In the genomic region with DNA sequence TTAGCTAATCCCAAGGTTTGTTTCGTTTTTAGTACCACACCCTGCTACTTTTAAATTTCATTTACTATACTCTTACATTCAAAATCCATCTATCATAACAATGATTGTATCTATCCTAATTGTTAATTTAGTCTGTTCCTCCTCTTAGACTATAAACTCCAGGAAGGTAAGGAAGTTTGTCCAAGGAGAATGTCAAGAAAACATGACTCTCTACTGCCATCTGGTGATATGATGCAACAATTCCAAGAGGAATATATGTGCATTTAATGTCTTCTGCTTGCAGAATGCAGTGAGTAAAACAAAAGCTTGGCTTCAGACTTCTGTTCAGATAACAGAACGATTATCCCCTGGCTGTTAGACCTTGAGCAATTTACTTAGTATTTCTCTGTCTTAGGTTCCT, we compare ENCODE assay signal across 1 cellular context.
TF ChIP-seq lines count a peak whose summit lies in the region.

No MANE protein-coding gene starts in this region.

TF ChIP-seq in HepG2, 621 proteins besides CTCF, POLR2A, EP300 and RAD21 (continued from another document):
- TF ChIP-seq, protein P1, sequence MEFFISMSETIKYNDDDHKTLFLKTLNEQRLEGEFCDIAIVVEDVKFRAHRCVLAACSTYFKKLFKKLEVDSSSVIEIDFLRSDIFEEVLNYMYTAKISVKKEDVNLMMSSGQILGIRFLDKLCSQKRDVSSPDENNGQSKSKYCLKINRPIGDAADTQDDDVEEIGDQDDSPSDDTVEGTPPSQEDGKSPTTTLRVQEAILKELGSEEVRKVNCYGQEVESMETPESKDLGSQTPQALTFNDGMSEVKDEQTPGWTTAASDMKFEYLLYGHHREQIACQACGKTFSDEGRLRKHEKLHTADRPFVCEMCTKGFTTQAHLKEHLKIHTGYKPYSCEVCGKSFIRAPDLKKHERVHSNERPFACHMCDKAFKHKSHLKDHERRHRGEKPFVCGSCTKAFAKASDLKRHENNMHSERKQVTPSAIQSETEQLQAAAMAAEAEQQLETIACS (CRISPR knock-in tag; IDR thresholded peaks at IDR 0.05) = no peak
- no peak for TF ChIP-seq SATB2 (CRISPR knock-in tag; IDR thresholded peaks at IDR 0.05)
- peak; percentile 75 for TF ChIP-seq STAG1 (CRISPR knock-in tag; IDR thresholded peaks at IDR 0.05)
- TF ChIP-seq PAX8 (CRISPR knock-in tag; IDR thresholded peaks at IDR 0.05; ENCODE audit: borderline replicate concordance) = no peak
- TF ChIP-seq RARG (CRISPR knock-in tag; IDR thresholded peaks at IDR 0.05; ENCODE audit: low read depth) = no peak
- TF ChIP-seq, protein P2, sequence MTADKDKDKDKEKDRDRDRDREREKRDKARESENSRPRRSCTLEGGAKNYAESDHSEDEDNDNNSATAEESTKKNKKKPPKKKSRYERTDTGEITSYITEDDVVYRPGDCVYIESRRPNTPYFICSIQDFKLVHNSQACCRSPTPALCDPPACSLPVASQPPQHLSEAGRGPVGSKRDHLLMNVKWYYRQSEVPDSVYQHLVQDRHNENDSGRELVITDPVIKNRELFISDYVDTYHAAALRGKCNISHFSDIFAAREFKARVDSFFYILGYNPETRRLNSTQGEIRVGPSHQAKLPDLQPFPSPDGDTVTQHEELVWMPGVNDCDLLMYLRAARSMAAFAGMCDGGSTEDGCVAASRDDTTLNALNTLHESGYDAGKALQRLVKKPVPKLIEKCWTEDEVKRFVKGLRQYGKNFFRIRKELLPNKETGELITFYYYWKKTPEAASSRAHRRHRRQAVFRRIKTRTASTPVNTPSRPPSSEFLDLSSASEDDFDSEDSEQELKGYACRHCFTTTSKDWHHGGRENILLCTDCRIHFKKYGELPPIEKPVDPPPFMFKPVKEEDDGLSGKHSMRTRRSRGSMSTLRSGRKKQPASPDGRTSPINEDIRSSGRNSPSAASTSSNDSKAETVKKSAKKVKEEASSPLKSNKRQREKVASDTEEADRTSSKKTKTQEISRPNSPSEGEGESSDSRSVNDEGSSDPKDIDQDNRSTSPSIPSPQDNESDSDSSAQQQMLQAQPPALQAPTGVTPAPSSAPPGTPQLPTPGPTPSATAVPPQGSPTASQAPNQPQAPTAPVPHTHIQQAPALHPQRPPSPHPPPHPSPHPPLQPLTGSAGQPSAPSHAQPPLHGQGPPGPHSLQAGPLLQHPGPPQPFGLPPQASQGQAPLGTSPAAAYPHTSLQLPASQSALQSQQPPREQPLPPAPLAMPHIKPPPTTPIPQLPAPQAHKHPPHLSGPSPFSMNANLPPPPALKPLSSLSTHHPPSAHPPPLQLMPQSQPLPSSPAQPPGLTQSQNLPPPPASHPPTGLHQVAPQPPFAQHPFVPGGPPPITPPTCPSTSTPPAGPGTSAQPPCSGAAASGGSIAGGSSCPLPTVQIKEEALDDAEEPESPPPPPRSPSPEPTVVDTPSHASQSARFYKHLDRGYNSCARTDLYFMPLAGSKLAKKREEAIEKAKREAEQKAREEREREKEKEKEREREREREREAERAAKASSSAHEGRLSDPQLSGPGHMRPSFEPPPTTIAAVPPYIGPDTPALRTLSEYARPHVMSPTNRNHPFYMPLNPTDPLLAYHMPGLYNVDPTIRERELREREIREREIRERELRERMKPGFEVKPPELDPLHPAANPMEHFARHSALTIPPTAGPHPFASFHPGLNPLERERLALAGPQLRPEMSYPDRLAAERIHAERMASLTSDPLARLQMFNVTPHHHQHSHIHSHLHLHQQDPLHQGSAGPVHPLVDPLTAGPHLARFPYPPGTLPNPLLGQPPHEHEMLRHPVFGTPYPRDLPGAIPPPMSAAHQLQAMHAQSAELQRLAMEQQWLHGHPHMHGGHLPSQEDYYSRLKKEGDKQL (CRISPR knock-in tag; IDR thresholded peaks at IDR 0.05; ENCODE audit: low read depth) = no peak
- TF ChIP-seq XRCC5 (optimal IDR thresholded peaks at IDR 0.05; ENCODE audit: low read length) = no peak
- no peak for TF ChIP-seq NRL (CRISPR knock-in tag; IDR thresholded peaks at IDR 0.05; ENCODE audit: borderline replicate concordance)
- TF ChIP-seq ADNP (CRISPR knock-in tag; IDR thresholded peaks at IDR 0.05) = no peak
- TF ChIP-seq, protein P3, sequence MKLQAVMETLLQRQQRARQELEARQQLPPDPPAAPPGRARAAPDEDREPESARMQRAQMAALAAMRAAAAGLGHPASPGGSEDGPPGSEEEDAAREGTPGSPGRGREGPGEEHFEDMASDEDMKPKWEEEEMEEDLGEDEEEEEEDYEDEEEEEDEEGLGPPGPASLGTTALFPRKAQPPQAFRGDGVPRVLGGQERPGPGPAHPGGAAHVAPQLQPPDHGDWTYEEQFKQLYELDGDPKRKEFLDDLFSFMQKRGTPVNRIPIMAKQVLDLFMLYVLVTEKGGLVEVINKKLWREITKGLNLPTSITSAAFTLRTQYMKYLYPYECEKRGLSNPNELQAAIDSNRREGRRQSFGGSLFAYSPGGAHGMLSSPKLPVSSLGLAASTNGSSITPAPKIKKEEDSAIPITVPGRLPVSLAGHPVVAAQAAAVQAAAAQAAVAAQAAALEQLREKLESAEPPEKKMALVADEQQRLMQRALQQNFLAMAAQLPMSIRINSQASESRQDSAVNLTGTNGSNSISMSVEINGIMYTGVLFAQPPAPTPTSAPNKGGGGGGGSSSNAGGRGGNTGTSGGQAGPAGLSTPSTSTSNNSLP (IDR thresholded peaks at IDR 0.05; ENCODE audit: low read depth, low read length) = peak; percentile 33; the same call in 1 of the 2 replicates
- TF ChIP-seq CEBPG (CRISPR knock-in tag; IDR thresholded peaks at IDR 0.05) = peak; percentile 91
- no peak for TF ChIP-seq ZNF121 (CRISPR knock-in tag; IDR thresholded peaks at IDR 0.05)
- TF ChIP-seq HDAC1 (CRISPR knock-in tag; IDR thresholded peaks at IDR 0.05) = no peak
- TF ChIP-seq, protein P4, sequence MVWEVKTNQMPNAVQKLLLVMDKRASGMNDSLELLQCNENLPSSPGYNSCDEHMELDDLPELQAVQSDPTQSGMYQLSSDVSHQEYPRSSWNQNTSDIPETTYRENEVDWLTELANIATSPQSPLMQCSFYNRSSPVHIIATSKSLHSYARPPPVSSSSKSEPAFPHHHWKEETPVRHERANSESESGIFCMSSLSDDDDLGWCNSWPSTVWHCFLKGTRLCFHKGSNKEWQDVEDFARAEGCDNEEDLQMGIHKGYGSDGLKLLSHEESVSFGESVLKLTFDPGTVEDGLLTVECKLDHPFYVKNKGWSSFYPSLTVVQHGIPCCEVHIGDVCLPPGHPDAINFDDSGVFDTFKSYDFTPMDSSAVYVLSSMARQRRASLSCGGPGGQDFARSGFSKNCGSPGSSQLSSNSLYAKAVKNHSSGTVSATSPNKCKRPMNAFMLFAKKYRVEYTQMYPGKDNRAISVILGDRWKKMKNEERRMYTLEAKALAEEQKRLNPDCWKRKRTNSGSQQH (CRISPR knock-in tag; IDR thresholded peaks at IDR 0.05; ENCODE audit: low read depth) = no peak
- no peak for TF ChIP-seq RCOR2 (CRISPR knock-in tag; IDR thresholded peaks at IDR 0.05)
- TF ChIP-seq, protein P5, sequence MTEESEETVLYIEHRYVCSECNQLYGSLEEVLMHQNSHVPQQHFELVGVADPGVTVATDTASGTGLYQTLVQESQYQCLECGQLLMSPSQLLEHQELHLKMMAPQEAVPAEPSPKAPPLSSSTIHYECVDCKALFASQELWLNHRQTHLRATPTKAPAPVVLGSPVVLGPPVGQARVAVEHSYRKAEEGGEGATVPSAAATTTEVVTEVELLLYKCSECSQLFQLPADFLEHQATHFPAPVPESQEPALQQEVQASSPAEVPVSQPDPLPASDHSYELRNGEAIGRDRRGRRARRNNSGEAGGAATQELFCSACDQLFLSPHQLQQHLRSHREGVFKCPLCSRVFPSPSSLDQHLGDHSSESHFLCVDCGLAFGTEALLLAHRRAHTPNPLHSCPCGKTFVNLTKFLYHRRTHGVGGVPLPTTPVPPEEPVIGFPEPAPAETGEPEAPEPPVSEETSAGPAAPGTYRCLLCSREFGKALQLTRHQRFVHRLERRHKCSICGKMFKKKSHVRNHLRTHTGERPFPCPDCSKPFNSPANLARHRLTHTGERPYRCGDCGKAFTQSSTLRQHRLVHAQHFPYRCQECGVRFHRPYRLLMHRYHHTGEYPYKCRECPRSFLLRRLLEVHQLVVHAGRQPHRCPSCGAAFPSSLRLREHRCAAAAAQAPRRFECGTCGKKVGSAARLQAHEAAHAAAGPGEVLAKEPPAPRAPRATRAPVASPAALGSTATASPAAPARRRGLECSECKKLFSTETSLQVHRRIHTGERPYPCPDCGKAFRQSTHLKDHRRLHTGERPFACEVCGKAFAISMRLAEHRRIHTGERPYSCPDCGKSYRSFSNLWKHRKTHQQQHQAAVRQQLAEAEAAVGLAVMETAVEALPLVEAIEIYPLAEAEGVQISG (CRISPR knock-in tag; IDR thresholded peaks at IDR 0.05) = no peak
- no peak for TF ChIP-seq ZNF557 (CRISPR knock-in tag; IDR thresholded peaks at IDR 0.05)
